Comparison of ENCODE assay signal across 26 cellular contexts in genomic region chr22:37008365-37008764, GRCh38.
"Had no signal": no experiment of that assay in that cellular context is flagged by ENCODE, and none has a peak within 500 bp of the region (broad histone marks: within the 10 kb centered on the region; RNA-seq: fewer than 3 reads in every experiment).

No MANE protein-coding gene starts in this region.

- H3K4me3 ChIP-seq: adrenal gland, ascending aorta, dorsolateral prefrontal cortex, gastroesophageal sphincter, heart left ventricle, tibial artery had no signal

- H3K27ac ChIP-seq: adrenal gland, ascending aorta, dorsolateral prefrontal cortex, epithelial cell of prostate, gastroesophageal sphincter, parathyroid adenoma, tibial artery had no signal

- DNase-seq: activated B cell treated with CpG ODN at 0.5 μM for 24 hours; activated CD4-positive, alpha-beta T cell treated with anti-CD3 and anti-CD28 coated beads for 36 hours; activated CD4-positive, alpha-beta T cell treated with anti-CD3 and anti-CD28 coated beads, Interleukin-2, amount 50 U/mL, for 4 hours; activated CD8-positive, alpha-beta memory T cell treated with anti-CD3 and anti-CD28 coated beads for 24 hours; activated CD8-positive, alpha-beta memory T cell treated with anti-CD3 and anti-CD28 coated beads, Interleukin-2, amount 50 U/mL, for 4 hours; activated T-cell treated with anti-CD3 and anti-CD28 coated beads, Interleukin-2, amount 50 U/mL, for 24 hours; central memory CD4-positive, alpha-beta T cell; heart left ventricle; nucleus accumbens; small intestine; stimulated activated CD4-positive, alpha-beta T cell treated with anti-CD3 and anti-CD28 coated beads, Interleukin-2, amount 100 ng/mL, for 24 hours; stimulated activated naive CD8-positive, alpha-beta T cell treated with anti-CD3 and anti-CD28 coated beads, Interleukin-15, amount 100 ng/mL, for 72 hours; tibial artery had no signal

- H3K9ac ChIP-seq: parathyroid adenoma had no signal

- H3K9me3 ChIP-seq: adrenal gland, ascending aorta, gastroesophageal sphincter, tibial artery had no signal

- H3K36me3 Mint-ChIP-seq: activated naive CD8-positive, alpha-beta T cell; memory B cell; natural killer cell treated with Interleukin-12 subunit alpha and Interleukin-12 subunit beta and Interleukin-15 and Interleukin-18, amount 100 ng/mL, for 72 hours; stimulated activated effector memory CD8-positive, alpha-beta T cell treated with anti-CD3 and anti-CD28 coated beads, Interleukin-12 subunit alpha, Interleukin-12 subunit beta, amount 100 ng/mL, for 72 hours had no signal

- H3K4me1 ChIP-seq: parathyroid adenoma had no signal

- H3K4me3 Mint-ChIP-seq: activated B cell treated with CpG ODN at 0.5 μM for 24 hours; activated CD4-positive, alpha-beta T cell treated with anti-CD3 and anti-CD28 coated beads for 36 hours; activated naive CD8-positive, alpha-beta T cell; activated T-cell treated with anti-CD3 and anti-CD28 coated beads, Interleukin-2, amount 50 U/mL, for 24 hours; activated T-helper 17 cell treated with anti-CD3 and anti-CD28 coated beads, Interleukin-2, amount 50 U/mL, for 72 hours; memory B cell; natural killer cell treated with Interleukin-12 subunit alpha and Interleukin-12 subunit beta and Interleukin-15 and Interleukin-18, amount 100 ng/mL, for 72 hours; stimulated activated effector memory CD8-positive, alpha-beta T cell treated with anti-CD3 and anti-CD28 coated beads, Interleukin-12 subunit alpha, Interleukin-12 subunit beta, amount 100 ng/mL, for 72 hours; stimulated activated naive CD8-positive, alpha-beta T cell treated with anti-CD3 and anti-CD28 coated beads, Interleukin-15, amount 100 ng/mL, for 72 hours had no signal

- H3K9me3 Mint-ChIP-seq: activated B cell treated with CpG ODN at 0.5 μM for 24 hours; activated T-cell treated with anti-CD3 and anti-CD28 coated beads, Interleukin-2, amount 50 U/mL, for 24 hours; activated T-helper 17 cell treated with anti-CD3 and anti-CD28 coated beads, Interleukin-2, amount 50 U/mL, for 72 hours; memory B cell; natural killer cell treated with Interleukin-12 subunit alpha and Interleukin-12 subunit beta and Interleukin-15 and Interleukin-18, amount 100 ng/mL, for 72 hours; stimulated activated effector memory CD8-positive, alpha-beta T cell treated with anti-CD3 and anti-CD28 coated beads, Interleukin-12 subunit alpha, Interleukin-12 subunit beta, amount 100 ng/mL, for 72 hours; stimulated activated naive CD8-positive, alpha-beta T cell treated with anti-CD3 and anti-CD28 coated beads, Interleukin-15, amount 100 ng/mL, for 72 hours had no signal

- H3K36me3 ChIP-seq: adrenal gland, ascending aorta, heart left ventricle had no signal

- H3K4me1 Mint-ChIP-seq: activated B cell treated with CpG ODN at 0.5 μM for 24 hours; activated CD4-positive, alpha-beta T cell treated with anti-CD3 and anti-CD28 coated beads for 36 hours; activated T-helper 17 cell treated with anti-CD3 and anti-CD28 coated beads, Interleukin-2, amount 50 U/mL, for 72 hours; memory B cell; stimulated activated effector memory CD8-positive, alpha-beta T cell treated with anti-CD3 and anti-CD28 coated beads, Interleukin-12 subunit alpha, Interleukin-12 subunit beta, amount 100 ng/mL, for 72 hours had no signal

- H3K27ac Mint-ChIP-seq: activated B cell treated with CpG ODN at 0.5 μM for 24 hours; activated CD4-positive, alpha-beta T cell treated with anti-CD3 and anti-CD28 coated beads for 36 hours; activated naive CD8-positive, alpha-beta T cell; activated T-cell treated with anti-CD3 and anti-CD28 coated beads, Interleukin-2, amount 50 U/mL, for 24 hours; activated T-helper 17 cell treated with anti-CD3 and anti-CD28 coated beads, Interleukin-2, amount 50 U/mL, for 72 hours; memory B cell; natural killer cell treated with Interleukin-12 subunit alpha and Interleukin-12 subunit beta and Interleukin-15 and Interleukin-18, amount 100 ng/mL, for 72 hours; stimulated activated effector memory CD8-positive, alpha-beta T cell treated with anti-CD3 and anti-CD28 coated beads, Interleukin-12 subunit alpha, Interleukin-12 subunit beta, amount 100 ng/mL, for 72 hours; stimulated activated naive CD8-positive, alpha-beta T cell treated with anti-CD3 and anti-CD28 coated beads, Interleukin-15, amount 100 ng/mL, for 72 hours had no signal

- ATAC-seq: activated CD4-positive, alpha-beta T cell treated with anti-CD3 and anti-CD28 coated beads for 36 hours; activated T-helper 17 cell treated with anti-CD3 and anti-CD28 coated beads, Interleukin-2, amount 50 U/mL, for 72 hours; gastroesophageal sphincter; left lobe of liver; natural killer cell treated with Interleukin-12 subunit alpha and Interleukin-12 subunit beta and Interleukin-15 and Interleukin-18, amount 100 ng/mL, for 72 hours; sciatic nerve; stimulated activated effector memory CD8-positive, alpha-beta T cell treated with anti-CD3 and anti-CD28 coated beads, Interleukin-12 subunit alpha, Interleukin-12 subunit beta, amount 100 ng/mL, for 72 hours; stimulated activated naive CD8-positive, alpha-beta T cell treated with anti-CD3 and anti-CD28 coated beads, Interleukin-15, amount 100 ng/mL, for 72 hours had no signal

- H3K27me3 ChIP-seq: adrenal gland, ascending aorta, dorsolateral prefrontal cortex, heart left ventricle had no signal
